In genomic region chr19:53157601-53158000, GRCh38 we compare ENCODE assay signal across 6 cellular contexts.
A peak's percentile ranks its signal among the peaks of the same experiment; 100 is the strongest.
DNase-seq lines count a peak whose midpoint lies in the region; ATAC-seq lines count a peak whose summit lies in the region.

No MANE protein-coding gene starts in this region.

- no peaks in the 10 kb centered on the region for H3K9me3 ChIP-seq in muscle layer of colon (ENCODE audit: low read length)

- peaks cover 60% of the 10 kb centered on the region for H3K9me3 Mint-ChIP-seq in activated naive CD8-positive, alpha-beta T cell treated with anti-CD3 and anti-CD28 coated beads, Interleukin-2, amount 50 U/mL, for 24 hours

- H3K4me3 Mint-ChIP-seq in activated naive CD8-positive, alpha-beta T cell treated with anti-CD3 and anti-CD28 coated beads, Interleukin-2, amount 50 U/mL, for 24 hours = peak overlapping the region; percentile 80

- no peak for ATAC-seq in activated naive CD8-positive, alpha-beta T cell treated with anti-CD3 and anti-CD28 coated beads, Interleukin-2, amount 50 U/mL, for 24 hours
- ATAC-seq in HG03159 (IDR thresholded peaks at IDR 0.05; ENCODE audit: unreplicated experiment) (no peak), HG03571 (IDR thresholded peaks at IDR 0.05; ENCODE audit: unreplicated experiment) (no peak), HG02759 (IDR thresholded peaks at IDR 0.05; ENCODE audit: unreplicated experiment) (no peak)

- peak; percentile 39 for DNase-seq in ELF-1 (ENCODE audit: low read depth, low spot score)
- no peak for DNase-seq in activated naive CD8-positive, alpha-beta T cell treated with anti-CD3 and anti-CD28 coated beads, Interleukin-2, amount 50 U/mL, for 24 hours

- peak overlapping the region; percentile 44 for H3K9ac ChIP-seq in muscle layer of colon (ENCODE audit: low read length)

- no peak overlapping the region for H3K27ac Mint-ChIP-seq in activated naive CD8-positive, alpha-beta T cell treated with anti-CD3 and anti-CD28 coated beads, Interleukin-2, amount 50 U/mL, for 24 hours

- peak overlapping the region; percentile 75 for H3K27ac ChIP-seq in muscle layer of colon (ENCODE audit: low read depth, low read length)

- H3K36me3 Mint-ChIP-seq in activated naive CD8-positive, alpha-beta T cell treated with anti-CD3 and anti-CD28 coated beads, Interleukin-2, amount 50 U/mL, for 24 hours (ENCODE audit: low read depth) = peaks cover 56% of the 10 kb centered on the region

- peak overlapping the region; percentile 36 to 76 for H3K4me3 ChIP-seq in muscle layer of colon (ENCODE audit: low read depth in 1 of 2, low read length in 2 of 2)

- no peaks in the 10 kb centered on the region for H3K27me3 Mint-ChIP-seq in activated naive CD8-positive, alpha-beta T cell treated with anti-CD3 and anti-CD28 coated beads, Interleukin-2, amount 50 U/mL, for 24 hours

- H3K36me3 ChIP-seq in muscle layer of colon (ENCODE audit: insufficient read depth, low read length) = no peaks in the 10 kb centered on the region

- peaks cover 19% of the 10 kb centered on the region for H3K4me1 Mint-ChIP-seq in activated naive CD8-positive, alpha-beta T cell treated with anti-CD3 and anti-CD28 coated beads, Interleukin-2, amount 50 U/mL, for 24 hours

- no peaks in the 10 kb centered on the region for H3K27me3 ChIP-seq in muscle layer of colon (ENCODE audit: control insufficient read depth in 1 of 2, insufficient read depth in 2 of 2, low read length in 2 of 2)

- H3K4me1 ChIP-seq in muscle layer of colon (ENCODE audit: insufficient read depth, low read length) = peaks cover 4% of the 10 kb centered on the region
